14 cellular contexts compared by ENCODE assay signal in genomic region chr11:78251083-78251699, GRCh38.
A peak's percentile ranks its signal among the peaks of the same experiment; 100 is the strongest.
DNase-seq lines count a peak whose midpoint lies in the region; ATAC-seq and TF ChIP-seq lines count a peak whose summit lies in the region.
"Had no signal": no experiment of that assay in that cellular context is flagged by ENCODE, and none has a peak within 500 bp of the region (broad histone marks: within the 10 kb centered on the region; RNA-seq: fewer than 3 reads in every experiment).

No MANE protein-coding gene starts in this region.

- no peak overlapping the region for H3K9ac ChIP-seq in PC-3 (ENCODE audit: low read length)

- H3K27me3 Mint-ChIP-seq in mesothelial cell of epicardium (ENCODE audit: low read depth): no peaks in the 10 kb centered on the region
- H3K27me3 Mint-ChIP-seq in CD4-positive, alpha-beta T cell: no peaks in the 10 kb centered on the region

- H3K9me3 ChIP-seq in PC-3 (ENCODE audit: low read length): no peaks in the 10 kb centered on the region
- H3K9me3 ChIP-seq in aorta (ENCODE audit: control insufficient read depth, low read length): no peaks in the 10 kb centered on the region
- H3K9me3 ChIP-seq in CD4-positive, alpha-beta T cell (ENCODE audit: control insufficient read depth, low read length): no peaks in the 10 kb centered on the region

- ATAC-seq in PC-3 (peak; percentile 62), aorta (ENCODE audit: low FRiP score) (peak; percentile 54), HG02759 (IDR thresholded peaks at IDR 0.05; ENCODE audit: unreplicated experiment) (no peak)
- no peak for ATAC-seq in CD4-positive, alpha-beta T cell (ENCODE audit: poor library complexity)
- ATAC-seq: CD8-positive, alpha-beta T cell had no signal

- no peak overlapping the region for H3K4me3 Mint-ChIP-seq in mesothelial cell of epicardium
- no peak overlapping the region for H3K4me3 Mint-ChIP-seq in CD4-positive, alpha-beta T cell
- H3K4me3 Mint-ChIP-seq: activated T-helper 1 cell treated with anti-CD3 and anti-CD28 coated beads, Interleukin-12 subunit alpha, Interleukin-12 subunit beta, Interleukin-2, Interleukin-4 antibody, amounts not matched to agents 30 ng/mL and 10 ng/mL and 1 ng/mL, durations not matched to agents 14 hours and 24 hours and 36 hours; CD8-positive, alpha-beta T cell had no signal

- intact Hi-C loops in PC-3 (cut with micrococcal nuclease): no loop called here
- intact Hi-C loops in aorta (cut with DNase I): no loop called here
- intact Hi-C loops in CD4-positive, alpha-beta T cell (cut with DNase I, micrococcal nuclease): no loop called here

- H4K20me1 ChIP-seq in PC-3 (ENCODE audit: low read length): no peaks in the 10 kb centered on the region

- H3K79me2 ChIP-seq in PC-3 (ENCODE audit: low read length): no peaks in the 10 kb centered on the region

- H3K27ac ChIP-seq in PC-3 (ENCODE audit: low read length) (no peak overlapping the region), aorta (ENCODE audit: low read depth in 1 of 2, low read length in 2 of 2) (peak overlapping the region; percentile 91 to 95)
- no peak overlapping the region for H3K27ac ChIP-seq in CD4-positive, alpha-beta T cell (ENCODE audit: low read depth, low read length)
- H3K27ac ChIP-seq: cardiac muscle cell had no signal

- peaks cover 7% of the 10 kb centered on the region for H3K9me3 Mint-ChIP-seq in mesothelial cell of epicardium
- H3K9me3 Mint-ChIP-seq in CD4-positive, alpha-beta T cell: no peaks in the 10 kb centered on the region
- H3K9me3 Mint-ChIP-seq: activated T-helper 1 cell treated with anti-CD3 and anti-CD28 coated beads, Interleukin-12 subunit alpha, Interleukin-12 subunit beta, Interleukin-2, Interleukin-4 antibody, amounts not matched to agents 30 ng/mL and 10 ng/mL and 1 ng/mL, durations not matched to agents 14 hours and 24 hours and 36 hours had no signal

- peak; percentile 14 for DNase-seq in PC-3
- DNase-seq in fibroblast of mammary gland (ENCODE audit: low read depth): peak; percentile 42
- DNase-seq in mesothelial cell of epicardium (ENCODE audit: low spot score in 2 of 2, unreplicated experiment in 2 of 2): no peak
- no peak for DNase-seq in aorta
- DNase-seq in CD4-positive, alpha-beta T cell: no peak
- no peak for DNase-seq in activated naive CD4-positive, alpha-beta T cell (lab: John Stamatoyannopoulos, UW)
- DNase-seq: activated CD4-positive, alpha-beta T cell treated with anti-CD3 and anti-CD28 coated beads, Interleukin-2, amount 50 U/mL, for 4 hours; CD8-positive, alpha-beta T cell; NCI-H2107; SIG-M5; stimulated activated naive CD4-positive, alpha-beta T cell treated with Interleukin-2 at 50 U/mL for 16 hours had no signal

- H3K36me3 ChIP-seq in PC-3 (ENCODE audit: low read depth, low read length) (no peaks in the 10 kb centered on the region), aorta (ENCODE audit: control insufficient read depth in 1 of 2, insufficient read depth in 2 of 2, low read length in 1 of 2) (no peaks in the 10 kb centered on the region)

- BruUV-seq in PC-3 (replicated peaks; lab: Mats Ljungman, UMichigan): no TSS peak

- peaks cover 26% of the 10 kb centered on the region for H3K36me3 Mint-ChIP-seq in mesothelial cell of epicardium
- H3K36me3 Mint-ChIP-seq in CD4-positive, alpha-beta T cell (ENCODE audit: low read depth): no peaks in the 10 kb centered on the region
- H3K36me3 Mint-ChIP-seq: CD8-positive, alpha-beta T cell had no signal

- H3K27me3 ChIP-seq in PC-3 (ENCODE audit: low read length): no peaks in the 10 kb centered on the region
- H3K27me3 ChIP-seq in aorta (ENCODE audit: control insufficient read depth in 1 of 2, insufficient read depth in 2 of 2, low read length in 1 of 2): no peaks in the 10 kb centered on the region
- no peaks in the 10 kb centered on the region for H3K27me3 ChIP-seq in CD4-positive, alpha-beta T cell (ENCODE audit: control insufficient read depth, insufficient read depth, low read length)
- H3K27me3 ChIP-seq: cardiac muscle cell had no signal

- CTCF ChIA-PET in PC-3 (lab: Charles Lee): no interaction called here
- CTCF ChIA-PET in CD4-positive, alpha-beta T cell (lab: Charles Lee): interaction anchor here (0.9 to 2.1 kb wide), 2 partner anchors 12 to 313 kb away, joined by 3 to 6 read pairs; no protein-coding TSS in a partner anchor

- H3K4me3 ChIP-seq in PC-3 (ENCODE audit: low read length) (no peak overlapping the region), fibroblast of mammary gland (ENCODE audit: control insufficient read depth, low read depth, low read length) (no peak overlapping the region), aorta (ENCODE audit: low read length in 2 of 2) (no peak overlapping the region)
- H3K4me3 ChIP-seq: cardiac muscle cell had no signal

- peaks cover 7% of the 10 kb centered on the region for H3K4me1 Mint-ChIP-seq in mesothelial cell of epicardium
- H3K4me1 Mint-ChIP-seq in CD4-positive, alpha-beta T cell (ENCODE audit: low read depth): no peaks in the 10 kb centered on the region

- POLR2A ChIA-PET in PC-3 (lab: Charles Lee; ENCODE audit: unreplicated experiment): no interaction called here
- POLR2A ChIA-PET in CD4-positive, alpha-beta T cell (lab: Charles Lee): no interaction called here

- no peaks in the 10 kb centered on the region for H3K9me2 ChIP-seq in PC-3 (replicated peaks; ENCODE audit: low read length)

- H3F3A ChIP-seq in PC-3 (ENCODE audit: low read length, unreplicated experiment): no peaks in the 10 kb centered on the region

- peak overlapping the region; percentile 1 for H3K27ac Mint-ChIP-seq in mesothelial cell of epicardium
- H3K27ac Mint-ChIP-seq in CD4-positive, alpha-beta T cell: no peak overlapping the region
- H3K27ac Mint-ChIP-seq: activated T-helper 1 cell treated with anti-CD3 and anti-CD28 coated beads, Interleukin-12 subunit alpha, Interleukin-12 subunit beta, Interleukin-2, Interleukin-4 antibody, amounts not matched to agents 30 ng/mL and 10 ng/mL and 1 ng/mL, durations not matched to agents 14 hours and 24 hours and 36 hours; CD8-positive, alpha-beta T cell had no signal

- no peak overlapping the region for H2AFZ ChIP-seq in PC-3 (ENCODE audit: low read length)

- H3K4me1 ChIP-seq in PC-3 (ENCODE audit: insufficient read depth, low read length): peaks cover 9% of the 10 kb centered on the region; the same call in 1 of the 2 replicates
- peaks cover 3 to 25% of the 10 kb centered on the region in 2 donors for H3K4me1 ChIP-seq in aorta (ENCODE audit: control insufficient read depth in 1 of 2, insufficient read depth in 2 of 2, low read length in 2 of 2)

- no peak overlapping the region for H3K4me2 ChIP-seq in PC-3 (ENCODE audit: low read length)

- 0 to 2% methylated on average over 1 of the region's 1 CpG for WGBS in aorta, 2 donors

- no peak for TF ChIP-seq CTCF in PC-3 (conservative IDR thresholded peaks at IDR 0.05; ENCODE audit: low read depth, low read length)
- no peak for TF ChIP-seq CTCF in fibroblast of mammary gland (conservative IDR thresholded peaks at IDR 0.05; ENCODE audit: control insufficient read depth, insufficient read depth, low read depth, low read length)
- TF ChIP-seq CTCF in mesothelial cell of epicardium (IDR thresholded peaks at IDR 0.05; ENCODE audit: unreplicated experiment): no peak
- TF ChIP-seq CTCF in CD4-positive, alpha-beta T cell (IDR thresholded peaks at IDR 0.05): no peak

Comparison
In these comparisons a context has a peak if more than half of its experiments do, and no peak if none do; other contexts are left out.
1. ATAC-seq: peak in PC-3 (single experiment) and aorta (single experiment); none in CD4-positive, alpha-beta T cell (single experiment) and HG02759 (single experiment).
2. DNase-seq: peak in PC-3 (single experiment) and fibroblast of mammary gland (single experiment); none in mesothelial cell of epicardium (0 of 2), aorta (0 of 2), CD4-positive, alpha-beta T cell (0 of 10) and activated naive CD4-positive, alpha-beta T cell (0 of 4).
3. H3K27ac ChIP-seq: peak in aorta (2 of 2); none in PC-3 (single experiment) and CD4-positive, alpha-beta T cell (single experiment).